Comparison of ENCODE assay signal across 8 cellular contexts in the genomic region with DNA sequence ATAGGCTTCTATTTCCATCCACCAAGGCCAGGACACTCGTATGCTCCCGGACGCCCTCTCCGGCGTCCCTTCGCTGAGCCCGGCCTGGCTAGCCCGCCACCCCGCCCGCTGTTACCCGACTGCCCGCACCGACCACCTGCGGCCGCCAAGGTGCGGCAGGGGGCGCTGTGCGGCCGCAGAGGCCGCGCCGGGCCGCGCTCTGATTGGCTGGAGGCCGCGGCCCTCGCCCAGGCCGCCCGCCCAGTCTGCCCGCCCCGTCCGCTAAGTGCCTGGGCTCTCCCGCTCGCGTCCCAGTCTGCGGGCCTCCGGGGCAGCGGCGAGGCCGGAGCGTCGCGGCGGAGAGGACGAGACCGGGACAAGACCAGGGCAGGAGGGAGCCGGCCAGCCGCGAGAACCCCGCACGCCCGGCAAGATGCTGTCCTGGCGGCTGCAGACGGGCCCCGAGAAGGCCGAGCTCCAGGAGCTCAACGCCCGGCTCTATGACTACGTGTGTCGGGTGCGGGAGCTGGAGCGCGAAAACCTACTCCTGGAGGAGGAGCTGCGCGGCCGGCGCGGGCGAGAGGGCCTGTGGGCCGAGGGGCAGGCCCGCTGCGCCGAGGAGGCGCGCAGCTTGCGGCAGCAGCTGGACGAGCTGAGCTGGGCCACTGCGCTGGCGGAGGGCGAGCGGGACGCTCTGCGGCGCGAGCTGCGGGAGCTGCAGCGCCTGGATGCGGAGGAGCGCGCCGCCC. TPM values are rescaled to one million over a fixed set of nuclear protein-coding genes. Genes with fewer than 3 reads are reported as not detected.
DNase-seq lines count a peak whose midpoint lies in the region; ATAC-seq and TF ChIP-seq lines count a peak whose summit lies in the region.

A gene with protein sequence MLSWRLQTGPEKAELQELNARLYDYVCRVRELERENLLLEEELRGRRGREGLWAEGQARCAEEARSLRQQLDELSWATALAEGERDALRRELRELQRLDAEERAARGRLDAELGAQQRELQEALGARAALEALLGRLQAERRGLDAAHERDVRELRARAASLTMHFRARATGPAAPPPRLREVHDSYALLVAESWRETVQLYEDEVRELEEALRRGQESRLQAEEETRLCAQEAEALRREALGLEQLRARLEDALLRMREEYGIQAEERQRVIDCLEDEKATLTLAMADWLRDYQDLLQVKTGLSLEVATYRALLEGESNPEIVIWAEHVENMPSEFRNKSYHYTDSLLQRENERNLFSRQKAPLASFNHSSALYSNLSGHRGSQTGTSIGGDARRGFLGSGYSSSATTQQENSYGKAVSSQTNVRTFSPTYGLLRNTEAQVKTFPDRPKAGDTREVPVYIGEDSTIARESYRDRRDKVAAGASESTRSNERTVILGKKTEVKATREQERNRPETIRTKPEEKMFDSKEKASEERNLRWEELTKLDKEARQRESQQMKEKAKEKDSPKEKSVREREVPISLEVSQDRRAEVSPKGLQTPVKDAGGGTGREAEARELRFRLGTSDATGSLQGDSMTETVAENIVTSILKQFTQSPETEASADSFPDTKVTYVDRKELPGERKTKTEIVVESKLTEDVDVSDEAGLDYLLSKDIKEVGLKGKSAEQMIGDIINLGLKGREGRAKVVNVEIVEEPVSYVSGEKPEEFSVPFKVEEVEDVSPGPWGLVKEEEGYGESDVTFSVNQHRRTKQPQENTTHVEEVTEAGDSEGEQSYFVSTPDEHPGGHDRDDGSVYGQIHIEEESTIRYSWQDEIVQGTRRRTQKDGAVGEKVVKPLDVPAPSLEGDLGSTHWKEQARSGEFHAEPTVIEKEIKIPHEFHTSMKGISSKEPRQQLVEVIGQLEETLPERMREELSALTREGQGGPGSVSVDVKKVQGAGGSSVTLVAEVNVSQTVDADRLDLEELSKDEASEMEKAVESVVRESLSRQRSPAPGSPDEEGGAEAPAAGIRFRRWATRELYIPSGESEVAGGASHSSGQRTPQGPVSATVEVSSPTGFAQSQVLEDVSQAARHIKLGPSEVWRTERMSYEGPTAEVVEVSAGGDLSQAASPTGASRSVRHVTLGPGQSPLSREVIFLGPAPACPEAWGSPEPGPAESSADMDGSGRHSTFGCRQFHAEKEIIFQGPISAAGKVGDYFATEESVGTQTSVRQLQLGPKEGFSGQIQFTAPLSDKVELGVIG (N-terminal part only) (plus strand): TSS at position 293 of the 728 bp plus-strand sequence. CDS start 120 bp downstream, at position 413.

- H3K4me3 ChIP-seq in BLaER1 treated with 17β-estradiol and CSF1 and Interleukin-3, amounts not matched to agents 10 nM and 100 nM, result peak within 1 kb of the TSS; percentile 50 to 69 (median 60)
- H3K4me3 ChIP-seq in neuron (ENCODE audit: low read length) (peak within 1 kb of the TSS; percentile 46), vagina (peak within 1 kb of the TSS; percentile 60 to 76)

- H3K27ac Mint-ChIP-seq in activated naive CD4-positive, alpha-beta T cell treated with anti-CD3 and anti-CD28 coated beads, Interleukin-2, amount 50 U/mL, for 24 hours, result no peak within 1 kb of the TSS

- no peaks in the 10 kb centered on the region for H3K9me3 ChIP-seq in BLaER1 treated with 17β-estradiol and CSF1 and Interleukin-3, amounts not matched to agents 10 nM and 100 nM (replicated peaks in 1 of 11)
- H3K9me3 ChIP-seq in neuron (ENCODE audit: low read length) (no peaks in the 10 kb centered on the region), vagina (no peaks in the 10 kb centered on the region)

- H4K20me1 ChIP-seq in BLaER1 treated with 17β-estradiol and CSF1 and Interleukin-3, amounts not matched to agents 10 nM and 100 nM, result peaks cover 0 to 14% (median 0%) of the 10 kb centered on the region in 11 experiments; a peak in 3 of 22 replicates

- H3K4me2 ChIP-seq in BLaER1 treated with 17β-estradiol and CSF1 and Interleukin-3, amounts not matched to agents 10 nM and 100 nM, result peak within 1 kb of the TSS; percentile 89 to 95 (median 93)

- peak within 1 kb of the TSS in 8 of 11 experiments; percentile 15 to 59 (median 31); a peak in 11 of 22 replicates for H3K9ac ChIP-seq in BLaER1 treated with 17β-estradiol and CSF1 and Interleukin-3, amounts not matched to agents 10 nM and 100 nM

- peaks cover 14 to 50% (median 45%) of the 10 kb centered on the region in 10 experiments; a peak in 17 of 20 replicates for H3K4me1 ChIP-seq in BLaER1 treated with 17β-estradiol and CSF1 and Interleukin-3, amounts not matched to agents 10 nM and 100 nM
- H3K4me1 ChIP-seq in neuron (ENCODE audit: insufficient read depth, low read length) (peaks cover 9% of the 10 kb centered on the region), vagina (peaks cover 18% of the 10 kb centered on the region)

- TF ChIP-seq CTCF in vagina (IDR thresholded peaks at IDR 0.05), result peak; percentile 31 to 82 (median 67)

- ATAC-seq in GM19023 (IDR thresholded peaks at IDR 0.05; ENCODE audit: unreplicated experiment) (peak; percentile 65), HG03103 (IDR thresholded peaks at IDR 0.05; ENCODE audit: low read depth, unreplicated experiment) (peak; percentile 66)

- H3K4me1 Mint-ChIP-seq in activated naive CD4-positive, alpha-beta T cell treated with anti-CD3 and anti-CD28 coated beads, Interleukin-2, amount 50 U/mL, for 24 hours, result peaks cover 5% of the 10 kb centered on the region

- DNase-seq in NCI-H345 treated with DMSO at 0.1 percent for 48 hours (lab: John Stamatoyannopoulos, UW; ENCODE audit: unreplicated experiment), result peak; percentile 60
- DNase-seq in glomerular visceral epithelial cell (ENCODE audit: extremely low spot score), result peak; percentile 85
- peak; percentile 86 to 91 for DNase-seq in vagina (ENCODE audit: extremely low spot score in 2 of 2)

- peaks cover 39 to 70% (median 60%) of the 10 kb centered on the region in 11 experiments for H3K27me3 ChIP-seq in BLaER1 treated with 17β-estradiol and CSF1 and Interleukin-3, amounts not matched to agents 10 nM and 100 nM
- H3K27me3 ChIP-seq in neuron (ENCODE audit: insufficient read depth, low read length), result peaks cover 3% of the 10 kb centered on the region
- no peaks in the 10 kb centered on the region for H3K27me3 ChIP-seq in vagina

- peaks cover 31% of the 10 kb centered on the region for H3K27me3 Mint-ChIP-seq in activated naive CD4-positive, alpha-beta T cell treated with anti-CD3 and anti-CD28 coated beads, Interleukin-2, amount 50 U/mL, for 24 hours

- H3K36me3 ChIP-seq in BLaER1 treated with 17β-estradiol and CSF1 and Interleukin-3, amounts not matched to agents 10 nM and 100 nM, result no peaks in the 10 kb centered on the region
- H3K36me3 ChIP-seq in neuron (ENCODE audit: insufficient read depth, low read length), result no peaks in the 10 kb centered on the region
- no peaks in the 10 kb centered on the region for H3K36me3 ChIP-seq in vagina

- peak within 1 kb of the TSS; percentile 19 for H3K4me3 Mint-ChIP-seq in activated naive CD4-positive, alpha-beta T cell treated with anti-CD3 and anti-CD28 coated beads, Interleukin-2, amount 50 U/mL, for 24 hours

- no peak within 1 kb of the TSS for H3K27ac ChIP-seq in BLaER1 treated with 17β-estradiol and CSF1 and Interleukin-3, amounts not matched to agents 10 nM and 100 nM
- peak within 1 kb of the TSS; percentile 86 for H3K27ac ChIP-seq in vagina

- TF ChIP-seq POLR2A in vagina (IDR thresholded peaks at IDR 0.05), result peak in 1 of 2 donors; percentile 53

- H3K9me3 Mint-ChIP-seq in activated naive CD4-positive, alpha-beta T cell treated with anti-CD3 and anti-CD28 coated beads, Interleukin-2, amount 50 U/mL, for 24 hours, result no peaks in the 10 kb centered on the region

- intact Hi-C loops in vagina (cut with DNase I), result loop anchor here (2.0 kb wide), 1 partner anchor 108 kb away; no protein-coding TSS in a partner anchor

- H3K36me3 Mint-ChIP-seq in activated naive CD4-positive, alpha-beta T cell treated with anti-CD3 and anti-CD28 coated beads, Interleukin-2, amount 50 U/mL, for 24 hours, result no peaks in the 10 kb centered on the region

- peak within 1 kb of the TSS; percentile 92 for H2AFZ ChIP-seq in neuron (ENCODE audit: low read depth, low read length)

RNA-seq across cellular contexts. Expression of the gene that starts here (rescaled TPM):
- 62.6 TPM for total RNA-seq in vagina
